9 cellular contexts compared by ENCODE assay signal in the genomic region with DNA sequence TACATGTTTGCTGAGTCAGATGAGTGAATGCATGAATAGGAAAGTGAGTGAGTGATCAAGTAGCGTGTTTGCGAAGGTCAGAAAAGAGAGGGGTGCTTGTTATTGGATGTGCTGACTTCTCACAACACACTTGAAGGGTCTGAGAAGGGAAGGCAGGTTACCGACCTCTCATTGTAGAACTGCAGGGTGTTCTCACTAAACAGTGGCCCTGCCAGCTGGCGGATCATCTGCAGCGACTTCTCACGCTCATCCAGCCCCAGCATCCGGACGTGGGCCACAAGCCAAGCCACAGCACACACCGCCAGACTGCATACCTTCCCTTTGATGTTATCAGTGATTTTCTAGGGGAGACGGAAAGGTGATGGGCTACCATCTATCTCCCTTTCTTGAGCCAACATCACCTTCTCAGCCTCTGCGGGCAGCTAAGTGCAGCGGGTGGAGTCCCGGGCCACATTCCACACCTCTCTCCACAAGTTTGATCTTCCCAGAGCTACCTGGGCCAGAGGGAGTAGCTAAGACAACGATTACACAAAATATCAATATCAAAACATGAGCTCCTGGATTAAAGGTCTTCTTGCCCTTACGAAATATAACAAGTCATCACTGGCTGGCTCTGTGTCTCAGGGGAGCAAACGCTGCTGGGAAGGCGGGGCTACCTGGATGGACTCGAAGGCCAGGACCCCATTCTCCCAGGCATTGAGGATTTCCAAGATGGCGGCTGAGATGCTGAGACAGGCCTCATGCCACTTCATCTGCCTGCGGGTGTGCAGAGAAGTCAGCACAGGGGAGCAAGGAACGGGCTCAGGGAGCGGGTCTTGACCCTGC. TPM values are rescaled to one million over a fixed set of nuclear protein-coding genes. Genes with fewer than 3 reads are reported as not detected.
DNase-seq lines count a peak whose midpoint lies in the region; ATAC-seq, FAIRE-seq and TF ChIP-seq lines count a peak whose summit lies in the region.
"Had no signal": no experiment of that assay in that cellular context is flagged by ENCODE, and none has a peak within 500 bp of the region (broad histone marks: within the 10 kb centered on the region; RNA-seq: fewer than 3 reads in every experiment).

No MANE protein-coding gene starts in this region.

- POLR2A ChIA-PET in activated CD8-positive, alpha-beta T cell treated with anti-CD3 and anti-CD28 coated beads for 36 hours (lab: Charles Lee), result interaction anchor here (1.0 to 2.1 kb wide), 3 partner anchors 10 to 97 kb away, joined by 3 to 15 read pairs (median 4); a partner anchor contains a TSS

- no peaks in the 10 kb centered on the region for H3K9me3 Mint-ChIP-seq in activated CD8-positive, alpha-beta T cell treated with anti-CD3 and anti-CD28 coated beads for 36 hours
- H3K9me3 Mint-ChIP-seq in stimulated activated memory B cell treated with anti-CD40 and anti-IgM and Interleukin-4, amounts not matched to agents 10 μg/mL and 1 μg/mL and 100 μg/mL, for 72 hours, result no peaks in the 10 kb centered on the region

- no peaks in the 10 kb centered on the region for H3K9me3 ChIP-seq in small intestine (ENCODE audit: control insufficient read depth, low read depth)

- no peak overlapping the region for H3K27ac Mint-ChIP-seq in activated CD8-positive, alpha-beta T cell treated with anti-CD3 and anti-CD28 coated beads for 36 hours
- no peak overlapping the region for H3K27ac Mint-ChIP-seq in stimulated activated memory B cell treated with anti-CD40 and anti-IgM and Interleukin-4, amounts not matched to agents 10 μg/mL and 1 μg/mL and 100 μg/mL, for 72 hours
- H3K27ac Mint-ChIP-seq: B cell had no signal

- CTCF ChIA-PET in activated CD8-positive, alpha-beta T cell treated with anti-CD3 and anti-CD28 coated beads for 36 hours (lab: Charles Lee), result interaction anchor here (0.6 to 4.9 kb wide), 37 partner anchors 8 to 407 kb away, joined by 3 to 79 read pairs (median 5); a partner anchor contains a TSS

- no peak overlapping the region for H3K4me3 Mint-ChIP-seq in activated CD8-positive, alpha-beta T cell treated with anti-CD3 and anti-CD28 coated beads for 36 hours
- no peak overlapping the region for H3K4me3 Mint-ChIP-seq in stimulated activated memory B cell treated with anti-CD40 and anti-IgM and Interleukin-4, amounts not matched to agents 10 μg/mL and 1 μg/mL and 100 μg/mL, for 72 hours
- H3K4me3 Mint-ChIP-seq: B cell had no signal

- H3K27me3 ChIP-seq in small intestine (ENCODE audit: control insufficient read depth in 2 of 2, insufficient read depth in 2 of 2, low read length in 2 of 2) (no peaks in the 10 kb centered on the region), dorsolateral prefrontal cortex (no peaks in the 10 kb centered on the region)

- DNase-seq in stimulated activated CD4-positive, alpha-beta T cell treated with anti-CD3 and anti-CD28 coated beads, Interleukin-2, amount 100 ng/mL, for 4 hours (ENCODE audit: low read depth), result peak; percentile 29
- DNase-seq in stimulated activated CD4-positive, alpha-beta T cell treated with anti-CD3 and anti-CD28 coated beads, Interleukin-1b, Interleukin-23, amount 100 ng/mL, for 48 hours, result no peak
- peak; percentile 52 for DNase-seq in activated CD8-positive, alpha-beta T cell treated with anti-CD3 and anti-CD28 coated beads for 36 hours
- no peak for DNase-seq in small intestine
- DNase-seq in dorsolateral prefrontal cortex, result no peak
- no peak for DNase-seq in kidney tubule cell (ENCODE audit: low spot score)

- peaks cover 16% of the 10 kb centered on the region for H3K4me1 Mint-ChIP-seq in activated CD8-positive, alpha-beta T cell treated with anti-CD3 and anti-CD28 coated beads for 36 hours (ENCODE audit: low read depth)
- peaks cover 11% of the 10 kb centered on the region for H3K4me1 Mint-ChIP-seq in stimulated activated memory B cell treated with anti-CD40 and anti-IgM and Interleukin-4, amounts not matched to agents 10 μg/mL and 1 μg/mL and 100 μg/mL, for 72 hours

- no peak overlapping the region for H3K4me3 ChIP-seq in small intestine (ENCODE audit: low read depth in 1 of 2, low read length in 2 of 2)
- H3K4me3 ChIP-seq in dorsolateral prefrontal cortex, result no peak overlapping the region

- ATAC-seq in activated CD8-positive, alpha-beta T cell treated with anti-CD3 and anti-CD28 coated beads for 36 hours, result peak; percentile 41
- peak; percentile 48 for ATAC-seq in esophagus mucosa
- ATAC-seq in stimulated activated memory B cell treated with anti-CD40 and anti-IgM and Interleukin-4, amounts not matched to agents 10 μg/mL and 1 μg/mL and 100 μg/mL, for 72 hours, result no peak

- whole genome bisulfite sequencing in small intestine, 3 donors, result 77 to 83% (median 77%) methylated on average over 22 of the region's 22 CpGs

- no peak for TF ChIP-seq CTCF in activated CD8-positive, alpha-beta T cell treated with anti-CD3 and anti-CD28 coated beads for 36 hours (IDR thresholded peaks at IDR 0.05)
- TF ChIP-seq CTCF in dorsolateral prefrontal cortex (IDR thresholded peaks at IDR 0.05 in 54 of 56, conservative IDR thresholded peaks at IDR 0.05 in 2 of 56; ENCODE audit: low read depth in 1 of 56, partially characterized antibody in 56 of 56), result no peak

- H3K27me3 Mint-ChIP-seq in activated CD8-positive, alpha-beta T cell treated with anti-CD3 and anti-CD28 coated beads for 36 hours, result no peaks in the 10 kb centered on the region
- no peaks in the 10 kb centered on the region for H3K27me3 Mint-ChIP-seq in stimulated activated memory B cell treated with anti-CD40 and anti-IgM and Interleukin-4, amounts not matched to agents 10 μg/mL and 1 μg/mL and 100 μg/mL, for 72 hours
- H3K27me3 Mint-ChIP-seq: B cell had no signal

- no peaks in the 10 kb centered on the region for H3K4me1 ChIP-seq in small intestine (ENCODE audit: control insufficient read depth in 2 of 2, insufficient read depth in 1 of 2, low read depth in 1 of 2, low read length in 1 of 2)

- H3K27ac ChIP-seq in small intestine (ENCODE audit: low read depth in 1 of 2, low read length in 1 of 2) (no peak overlapping the region), dorsolateral prefrontal cortex (no peak overlapping the region)

- intact Hi-C loops in activated CD8-positive, alpha-beta T cell treated with anti-CD3 and anti-CD28 coated beads for 36 hours (cut with micrococcal nuclease), result no loop called here
- intact Hi-C loops in dorsolateral prefrontal cortex (cut with DNase I), result no loop called here

- no peak for FAIRE-seq in small intestine (lab: Jason Lieb, UNC)

- H3K36me3 Mint-ChIP-seq in activated CD8-positive, alpha-beta T cell treated with anti-CD3 and anti-CD28 coated beads for 36 hours (ENCODE audit: low read depth), result peaks cover 42% of the 10 kb centered on the region
- H3K36me3 Mint-ChIP-seq in stimulated activated memory B cell treated with anti-CD40 and anti-IgM and Interleukin-4, amounts not matched to agents 10 μg/mL and 1 μg/mL and 100 μg/mL, for 72 hours, result peaks cover 60% of the 10 kb centered on the region

- H3K36me3 ChIP-seq in small intestine (ENCODE audit: control insufficient read depth in 2 of 2, insufficient read depth in 2 of 2, low read length in 2 of 2), result peaks cover 9 to 29% of the 10 kb centered on the region in 2 donors

RNA-seq across cellular contexts. Expression of a gene that starts 11.0 kb away (rescaled TPM):
- not detected for total RNA-seq in activated CD8-positive, alpha-beta T cell treated with anti-CD3 and anti-CD28 coated beads for 36 hours
- total RNA-seq in esophagus mucosa (0.64 TPM), dorsolateral prefrontal cortex (100 to 1,000 TPM in 1 of 120 experiments, 10 to 100 TPM in 8, 1 to 10 TPM in 30, under 1 TPM in 25, not detected in 56; 0.30 to 105 (median 1.8) TPM)
- polyA plus RNA-seq in small intestine, result 1 to 10 TPM in 2 of 3 donors, not detected in 1; 2.0 to 2.8 TPM
- total RNA-seq: B cell had no signal

RNA-seq across cellular contexts. Expression of a gene that starts 28.0 kb away (rescaled TPM):
- 10 to 100 TPM; 90.2 to 96.4 TPM for total RNA-seq in activated CD8-positive, alpha-beta T cell treated with anti-CD3 and anti-CD28 coated beads for 36 hours
- 55.9 TPM for total RNA-seq in esophagus mucosa
- polyA plus RNA-seq in small intestine, result 10 to 100 TPM; 43.0 to 64.6 (median 49.6) TPM
- total RNA-seq in dorsolateral prefrontal cortex, result 100 to 1,000 TPM in 59 of 120 experiments, 10 to 100 TPM in 61; 59.5 to 156 (median 99.1) TPM

RNA-seq across cellular contexts. Expression of a gene that starts 36.6 kb away (rescaled TPM):
- total RNA-seq in activated CD8-positive, alpha-beta T cell treated with anti-CD3 and anti-CD28 coated beads for 36 hours, result 10 to 100 TPM; 11.1 to 13.8 TPM
- total RNA-seq in esophagus mucosa (9.4 TPM), dorsolateral prefrontal cortex (100 to 1,000 TPM; 178 to 301 (median 231) TPM)
- 10 to 100 TPM; 22.4 to 50.7 (median 36.0) TPM for polyA plus RNA-seq in small intestine

RNA-seq across cellular contexts. Expression of a gene that starts 45.6 kb away (rescaled TPM):
- 100 to 1,000 TPM; 149 to 153 TPM for total RNA-seq in activated CD8-positive, alpha-beta T cell treated with anti-CD3 and anti-CD28 coated beads for 36 hours
- total RNA-seq in esophagus mucosa (80.2 TPM), dorsolateral prefrontal cortex (100 to 1,000 TPM in 50 of 120 experiments, 10 to 100 TPM in 70; 70.5 to 136 (median 98.5) TPM)
- polyA plus RNA-seq in small intestine, result 10 to 100 TPM; 43.6 to 93.6 (median 55.7) TPM

Comparison
In these comparisons a context has a peak if more than half of its experiments do, and no peak if none do; other contexts are left out.
1. DNase-seq: peak in stimulated activated CD4-positive, alpha-beta T cell treated with anti-CD3 and anti-CD28 coated beads, Interleukin-2, amount 100 ng/mL, for 4 hours (single experiment) and activated CD8-positive, alpha-beta T cell treated with anti-CD3 and anti-CD28 coated beads for 36 hours (single experiment); none in stimulated activated CD4-positive, alpha-beta T cell treated with anti-CD3 and anti-CD28 coated beads, Interleukin-1b, Interleukin-23, amount 100 ng/mL, for 48 hours (single experiment), small intestine (single experiment), dorsolateral prefrontal cortex (0 of 10) and kidney tubule cell (single experiment).
2. RNA of a gene that starts 36.6 kb away (total RNA-seq): 178 to 301 TPM in dorsolateral prefrontal cortex; 11.1 to 13.8 TPM in activated CD8-positive, alpha-beta T cell treated with anti-CD3 and anti-CD28 coated beads for 36 hours and 9.4 TPM in esophagus mucosa (single experiment); every median in the first group is over 10 times any median in the second.